ENCODE assay signal across 14 cellular contexts in the genomic region with DNA sequence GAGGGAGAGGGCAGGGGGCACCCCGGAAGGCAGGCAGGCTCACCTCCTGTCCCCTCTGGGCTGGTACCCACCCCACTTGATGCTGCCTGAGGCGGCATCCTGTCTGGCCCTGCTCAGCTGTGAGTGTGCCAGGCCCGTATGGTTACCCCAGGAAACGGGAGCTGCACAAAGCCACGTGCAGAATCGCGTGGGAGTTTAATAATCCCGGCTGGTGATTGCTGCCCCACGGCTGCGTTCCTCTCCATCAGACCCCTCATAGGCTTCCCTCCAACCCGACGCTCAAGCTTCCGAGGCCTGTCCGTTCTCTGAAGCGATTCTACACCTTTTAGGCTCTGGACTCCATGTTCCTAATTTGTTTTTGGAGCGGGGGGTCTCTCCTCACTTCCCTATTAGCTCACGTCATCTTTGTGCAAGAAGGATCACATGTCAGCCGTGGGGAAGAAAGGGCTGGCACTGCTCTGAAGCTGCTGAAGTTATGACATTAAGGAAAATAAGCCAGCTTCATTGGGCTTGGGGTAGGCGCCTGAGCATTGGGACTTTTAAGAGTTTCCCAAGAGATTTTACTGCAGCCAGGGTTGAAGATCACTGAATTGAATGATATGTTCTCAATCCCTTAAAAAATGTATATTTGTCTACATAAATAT. TPM values are rescaled to one million over a fixed set of nuclear protein-coding genes. Genes with fewer than 3 reads are reported as not detected.
DNase-seq lines count a peak whose midpoint lies in the region; ATAC-seq and TF ChIP-seq lines count a peak whose summit lies in the region.
"Had no signal": no experiment of that assay in that cellular context is flagged by ENCODE, and none has a peak within 500 bp of the region (broad histone marks: within the 10 kb centered on the region; RNA-seq: fewer than 3 reads in every experiment).

No MANE protein-coding gene starts in this region.

- H3K4me3 Mint-ChIP-seq in WTC11, result peak overlapping the region; percentile 89

- H3K4me3 ChIP-seq in iPS DF 6.9 (ENCODE audit: low read length), result peak overlapping the region; percentile 31; the same call in 1 of the 2 replicates

- TF ChIP-seq CTCF in WTC11 (IDR thresholded peaks at IDR 0.05) (no peak), omental fat pad (IDR thresholded peaks at IDR 0.05) (no peak)

- H3K27ac Mint-ChIP-seq in WTC11, result peak overlapping the region; percentile 76

- peaks cover 43% of the 10 kb centered on the region for H3K36me3 Mint-ChIP-seq in WTC11

- POLR2A ChIA-PET in WTC11 (lab: Charles Lee), result interaction anchor here (0.6 kb wide), 1 partner anchor 128 kb away, joined by 3 read pairs; no protein-coding TSS in a partner anchor

- WGBS in iPS DF 6.9 (ENCODE audit: insufficient coverage, insufficient read length), result no CpG with 5 or more reads among the region's 19 CpGs

- H3K27me3 ChIP-seq in iPS DF 6.9 (ENCODE audit: control insufficient read depth, insufficient read depth, low read length), result no peaks in the 10 kb centered on the region
- H3K27me3 ChIP-seq: cardiac muscle cell had no signal

- H3K4me1 ChIP-seq in iPS DF 6.9 (ENCODE audit: control insufficient read depth, insufficient read depth, low read length), result peaks cover 6% of the 10 kb centered on the region

- no peaks in the 10 kb centered on the region for H3K9me3 ChIP-seq in iPS DF 6.9 (ENCODE audit: control insufficient read depth, insufficient read depth, low read length)
- H3K9me3 ChIP-seq: SK-N-SH, thoracic aorta had no signal

- CTCF ChIA-PET in WTC11 (lab: Charles Lee), result interaction anchor here (1.0 to 2.1 kb wide), 4 partner anchors 30 to 171 kb away, joined by 3 to 11 read pairs (median 4); no protein-coding TSS in a partner anchor

- H3K4me1 Mint-ChIP-seq in WTC11, result peaks cover 58% of the 10 kb centered on the region

- peaks cover 8% of the 10 kb centered on the region for H3K9me3 Mint-ChIP-seq in WTC11

- ATAC-seq in WTC11 (no peak; the same call in 1 of the 2 replicates), omental fat pad (ENCODE audit: low FRiP score) (peak; percentile 19), GM21515 (IDR thresholded peaks at IDR 0.05; ENCODE audit: unreplicated experiment) (no peak)

- H3K27ac ChIP-seq in iPS DF 6.9 (ENCODE audit: low read length), result no peak overlapping the region
- H3K27ac ChIP-seq: cardiac muscle cell, thoracic aorta had no signal

- H3K36me3 ChIP-seq in iPS DF 6.9 (ENCODE audit: control insufficient read depth, insufficient read depth, low read length), result no peaks in the 10 kb centered on the region
- H3K36me3 ChIP-seq: cardiac muscle cell, thoracic aorta had no signal

- H3K27me3 Mint-ChIP-seq in WTC11 (ENCODE audit: low read depth), result no peaks in the 10 kb centered on the region

- intact Hi-C loops in posterior vena cava (cut with DNase I), result no loop called here

- peak; percentile 62 for DNase-seq in Daoy (ENCODE audit: low read depth)
- peak; percentile 22 for DNase-seq in WTC11 (ENCODE audit: low spot score)
- DNase-seq in iPS DF 6.9 (ENCODE audit: low read depth, low spot score), result no peak
- no peak for DNase-seq in omental fat pad (ENCODE audit: low spot score)
- no peak for DNase-seq in NCI-H1092 (lab: John Stamatoyannopoulos, UW)
- no peak for DNase-seq in posterior vena cava (ENCODE audit: low spot score)
- no peak for DNase-seq in DMS153 (lab: John Stamatoyannopoulos, UW)
- DNase-seq: activated effector memory CD4-positive, alpha-beta T cell treated with Interleukin-2 at 50 U/mL for 16 hours; occipital lobe had no signal

TF ChIP-seq in WTC11, 78 proteins besides CTCF, POLR2A, EP300 and RAD21:
- TF ChIP-seq E2F5 (CRISPR knock-in tag; IDR thresholded peaks at IDR 0.05) (no peak), PREB (CRISPR knock-in tag; IDR thresholded peaks at IDR 0.05; ENCODE audit: borderline replicate concordance) (no peak)
- TF ChIP-seq, protein P1, sequence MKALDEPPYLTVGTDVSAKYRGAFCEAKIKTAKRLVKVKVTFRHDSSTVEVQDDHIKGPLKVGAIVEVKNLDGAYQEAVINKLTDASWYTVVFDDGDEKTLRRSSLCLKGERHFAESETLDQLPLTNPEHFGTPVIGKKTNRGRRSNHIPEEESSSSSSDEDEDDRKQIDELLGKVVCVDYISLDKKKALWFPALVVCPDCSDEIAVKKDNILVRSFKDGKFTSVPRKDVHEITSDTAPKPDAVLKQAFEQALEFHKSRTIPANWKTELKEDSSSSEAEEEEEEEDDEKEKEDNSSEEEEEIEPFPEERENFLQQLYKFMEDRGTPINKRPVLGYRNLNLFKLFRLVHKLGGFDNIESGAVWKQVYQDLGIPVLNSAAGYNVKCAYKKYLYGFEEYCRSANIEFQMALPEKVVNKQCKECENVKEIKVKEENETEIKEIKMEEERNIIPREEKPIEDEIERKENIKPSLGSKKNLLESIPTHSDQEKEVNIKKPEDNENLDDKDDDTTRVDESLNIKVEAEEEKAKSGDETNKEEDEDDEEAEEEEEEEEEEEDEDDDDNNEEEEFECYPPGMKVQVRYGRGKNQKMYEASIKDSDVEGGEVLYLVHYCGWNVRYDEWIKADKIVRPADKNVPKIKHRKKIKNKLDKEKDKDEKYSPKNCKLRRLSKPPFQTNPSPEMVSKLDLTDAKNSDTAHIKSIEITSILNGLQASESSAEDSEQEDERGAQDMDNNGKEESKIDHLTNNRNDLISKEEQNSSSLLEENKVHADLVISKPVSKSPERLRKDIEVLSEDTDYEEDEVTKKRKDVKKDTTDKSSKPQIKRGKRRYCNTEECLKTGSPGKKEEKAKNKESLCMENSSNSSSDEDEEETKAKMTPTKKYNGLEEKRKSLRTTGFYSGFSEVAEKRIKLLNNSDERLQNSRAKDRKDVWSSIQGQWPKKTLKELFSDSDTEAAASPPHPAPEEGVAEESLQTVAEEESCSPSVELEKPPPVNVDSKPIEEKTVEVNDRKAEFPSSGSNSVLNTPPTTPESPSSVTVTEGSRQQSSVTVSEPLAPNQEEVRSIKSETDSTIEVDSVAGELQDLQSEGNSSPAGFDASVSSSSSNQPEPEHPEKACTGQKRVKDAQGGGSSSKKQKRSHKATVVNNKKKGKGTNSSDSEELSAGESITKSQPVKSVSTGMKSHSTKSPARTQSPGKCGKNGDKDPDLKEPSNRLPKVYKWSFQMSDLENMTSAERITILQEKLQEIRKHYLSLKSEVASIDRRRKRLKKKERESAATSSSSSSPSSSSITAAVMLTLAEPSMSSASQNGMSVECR (CRISPR knock-in tag; IDR thresholded peaks at IDR 0.05; ENCODE audit: borderline replicate concordance), result no peak

RNA-seq across cellular contexts. Expression of gene B3GALT5, which starts 1.1 kb away (rescaled TPM):
- 0.57 and 1.8 TPM in 2 replicates for total RNA-seq in Daoy (2014; rRNA removed; shearing (Covaris generic))
- 25.8 to 33.3 TPM (median 32.4 TPM) in 3 replicates for total RNA-seq in WTC11 (2021)
- total RNA-seq in omental fat pad, result not detected
- total RNA-seq in posterior vena cava, result 1 to 10 TPM in 1 of 2 donors, under 1 TPM in 1; 0.19 to 1.1 TPM
- total RNA-seq: activated CD8-positive, alpha-beta memory T cell treated with anti-CD3 and anti-CD28 coated beads for 36 hours had no signal

Comparison
In these comparisons a context has a peak if more than half of its experiments do, and no peak if none do; other contexts are left out.
1. DNase-seq: peak in Daoy (single experiment) and WTC11 (single experiment); none in iPS DF 6.9 (single experiment), omental fat pad (single experiment), NCI-H1092 (single experiment), posterior vena cava (single experiment) and DMS153 (single experiment).